ENCODE assay signal across 1 cellular context in the genomic region with DNA sequence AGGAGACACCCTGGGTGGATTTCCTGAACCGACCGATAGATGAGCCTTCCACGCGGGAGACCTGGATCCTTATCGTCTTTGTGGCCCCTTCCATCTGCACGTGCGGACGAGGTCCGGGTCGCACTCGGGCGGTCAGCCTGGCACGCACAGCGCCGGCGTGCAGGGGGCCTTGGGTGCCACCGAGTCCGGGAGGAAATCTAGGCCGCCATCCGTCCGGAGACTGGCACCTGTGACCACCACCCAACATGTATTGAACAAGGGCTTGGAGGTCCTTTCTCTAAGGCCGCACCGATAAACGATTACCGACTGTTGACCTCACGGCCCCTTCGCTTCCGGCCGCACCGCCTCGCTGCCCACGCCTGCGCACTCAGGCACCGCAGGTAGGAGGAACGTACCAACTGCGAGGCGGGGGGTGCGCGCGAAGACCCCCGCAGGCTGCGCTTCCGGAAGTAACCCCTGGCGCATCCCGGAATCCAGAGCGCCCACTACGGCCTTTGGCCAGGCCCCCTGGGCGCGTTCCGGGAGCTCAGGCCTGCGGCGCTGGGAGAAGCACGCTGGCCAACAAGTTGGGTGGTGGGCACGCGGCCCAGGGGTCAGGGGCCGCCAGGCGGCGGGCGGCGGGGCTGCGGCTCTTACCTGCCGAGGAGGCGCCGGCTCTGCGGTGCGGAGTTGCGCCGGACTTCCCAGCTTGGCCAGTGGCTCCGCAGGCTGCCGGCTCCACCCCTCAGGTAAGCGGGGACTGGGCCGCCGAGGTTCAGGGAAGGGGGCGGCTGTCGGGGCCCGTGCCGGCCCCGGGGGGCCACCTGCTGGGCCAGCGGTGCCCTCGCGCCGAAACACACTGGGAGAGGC.
TF ChIP-seq lines count a peak whose summit lies in the region.

A gene (minus strand): TSS at position 713 of the 849 bp plus-strand sequence. CDS start 28,249 bp downstream, outside the sequence.
A gene with protein sequence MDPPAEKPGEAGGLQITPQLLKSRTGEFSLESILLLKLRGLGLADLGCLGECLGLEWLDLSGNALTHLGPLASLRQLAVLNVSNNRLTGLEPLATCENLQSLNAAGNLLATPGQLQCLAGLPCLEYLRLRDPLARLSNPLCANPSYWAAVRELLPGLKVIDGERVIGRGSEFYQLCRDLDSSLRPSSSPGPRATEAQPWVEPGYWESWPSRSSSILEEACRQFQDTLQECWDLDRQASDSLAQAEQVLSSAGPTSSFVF (plus strand): TSS at position 523 of the 849 bp plus-strand sequence. CDS start 13,507 bp downstream, outside the sequence.

TF ChIP-seq in H1, 55 proteins besides CTCF, POLR2A, EP300 and RAD21:
- TF ChIP-seq, protein P1, sequence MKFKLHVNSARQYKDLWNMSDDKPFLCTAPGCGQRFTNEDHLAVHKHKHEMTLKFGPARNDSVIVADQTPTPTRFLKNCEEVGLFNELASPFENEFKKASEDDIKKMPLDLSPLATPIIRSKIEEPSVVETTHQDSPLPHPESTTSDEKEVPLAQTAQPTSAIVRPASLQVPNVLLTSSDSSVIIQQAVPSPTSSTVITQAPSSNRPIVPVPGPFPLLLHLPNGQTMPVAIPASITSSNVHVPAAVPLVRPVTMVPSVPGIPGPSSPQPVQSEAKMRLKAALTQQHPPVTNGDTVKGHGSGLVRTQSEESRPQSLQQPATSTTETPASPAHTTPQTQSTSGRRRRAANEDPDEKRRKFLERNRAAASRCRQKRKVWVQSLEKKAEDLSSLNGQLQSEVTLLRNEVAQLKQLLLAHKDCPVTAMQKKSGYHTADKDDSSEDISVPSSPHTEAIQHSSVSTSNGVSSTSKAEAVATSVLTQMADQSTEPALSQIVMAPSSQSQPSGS (IDR thresholded peaks at IDR 0.05; ENCODE audit: low read length): no peak
- TF ChIP-seq KDM4A (IDR thresholded peaks at IDR 0.05; ENCODE audit: low read depth, low read length, severe bottlenecking) (peak; percentile 37), EZH2 (IDR thresholded peaks at IDR 0.05; ENCODE audit: low read depth, low read length, severe bottlenecking) (no peak), JUND (IDR thresholded peaks at IDR 0.05; ENCODE audit: low read length) (peak; percentile 67), EGR1 (IDR thresholded peaks at IDR 0.05; ENCODE audit: borderline replicate concordance, low read depth, low read length) (no peak), BCL11A (IDR thresholded peaks at IDR 0.05; ENCODE audit: low read depth in 2 of 2, low read length in 2 of 2) (no peak), HDAC2 (IDR thresholded peaks at IDR 0.05; ENCODE audit: borderline replicate concordance in 1 of 2, low read depth in 2 of 2, low read length in 2 of 2) (no peak), JUN (IDR thresholded peaks at IDR 0.05; ENCODE audit: low read depth, low read length) (no peak), ASH2L (IDR thresholded peaks at IDR 0.05; ENCODE audit: low read length) (peak; percentile 75), TCF12 (IDR thresholded peaks at IDR 0.05; ENCODE audit: low read depth, low read length) (no peak), TAF1 (IDR thresholded peaks at IDR 0.05; ENCODE audit: low read depth, low read length) (0 out of 2 replicates have a peak, but pooled peaks have one; percentile 35), PHF8 (conservative IDR thresholded peaks at IDR 0.05; ENCODE audit: low read depth, low read length) (peak; percentile 51; the same call in 1 of the 2 replicates), CHD1 (IDR thresholded peaks at IDR 0.05; ENCODE audit: low read depth, low read length) (peak; percentile 74), SIRT6 (IDR thresholded peaks at IDR 0.05; ENCODE audit: low read length) (no peak), NRF1 (IDR thresholded peaks at IDR 0.05; ENCODE audit: low read depth, low read length) (peak; percentile 48)
- TF ChIP-seq, protein P2, sequence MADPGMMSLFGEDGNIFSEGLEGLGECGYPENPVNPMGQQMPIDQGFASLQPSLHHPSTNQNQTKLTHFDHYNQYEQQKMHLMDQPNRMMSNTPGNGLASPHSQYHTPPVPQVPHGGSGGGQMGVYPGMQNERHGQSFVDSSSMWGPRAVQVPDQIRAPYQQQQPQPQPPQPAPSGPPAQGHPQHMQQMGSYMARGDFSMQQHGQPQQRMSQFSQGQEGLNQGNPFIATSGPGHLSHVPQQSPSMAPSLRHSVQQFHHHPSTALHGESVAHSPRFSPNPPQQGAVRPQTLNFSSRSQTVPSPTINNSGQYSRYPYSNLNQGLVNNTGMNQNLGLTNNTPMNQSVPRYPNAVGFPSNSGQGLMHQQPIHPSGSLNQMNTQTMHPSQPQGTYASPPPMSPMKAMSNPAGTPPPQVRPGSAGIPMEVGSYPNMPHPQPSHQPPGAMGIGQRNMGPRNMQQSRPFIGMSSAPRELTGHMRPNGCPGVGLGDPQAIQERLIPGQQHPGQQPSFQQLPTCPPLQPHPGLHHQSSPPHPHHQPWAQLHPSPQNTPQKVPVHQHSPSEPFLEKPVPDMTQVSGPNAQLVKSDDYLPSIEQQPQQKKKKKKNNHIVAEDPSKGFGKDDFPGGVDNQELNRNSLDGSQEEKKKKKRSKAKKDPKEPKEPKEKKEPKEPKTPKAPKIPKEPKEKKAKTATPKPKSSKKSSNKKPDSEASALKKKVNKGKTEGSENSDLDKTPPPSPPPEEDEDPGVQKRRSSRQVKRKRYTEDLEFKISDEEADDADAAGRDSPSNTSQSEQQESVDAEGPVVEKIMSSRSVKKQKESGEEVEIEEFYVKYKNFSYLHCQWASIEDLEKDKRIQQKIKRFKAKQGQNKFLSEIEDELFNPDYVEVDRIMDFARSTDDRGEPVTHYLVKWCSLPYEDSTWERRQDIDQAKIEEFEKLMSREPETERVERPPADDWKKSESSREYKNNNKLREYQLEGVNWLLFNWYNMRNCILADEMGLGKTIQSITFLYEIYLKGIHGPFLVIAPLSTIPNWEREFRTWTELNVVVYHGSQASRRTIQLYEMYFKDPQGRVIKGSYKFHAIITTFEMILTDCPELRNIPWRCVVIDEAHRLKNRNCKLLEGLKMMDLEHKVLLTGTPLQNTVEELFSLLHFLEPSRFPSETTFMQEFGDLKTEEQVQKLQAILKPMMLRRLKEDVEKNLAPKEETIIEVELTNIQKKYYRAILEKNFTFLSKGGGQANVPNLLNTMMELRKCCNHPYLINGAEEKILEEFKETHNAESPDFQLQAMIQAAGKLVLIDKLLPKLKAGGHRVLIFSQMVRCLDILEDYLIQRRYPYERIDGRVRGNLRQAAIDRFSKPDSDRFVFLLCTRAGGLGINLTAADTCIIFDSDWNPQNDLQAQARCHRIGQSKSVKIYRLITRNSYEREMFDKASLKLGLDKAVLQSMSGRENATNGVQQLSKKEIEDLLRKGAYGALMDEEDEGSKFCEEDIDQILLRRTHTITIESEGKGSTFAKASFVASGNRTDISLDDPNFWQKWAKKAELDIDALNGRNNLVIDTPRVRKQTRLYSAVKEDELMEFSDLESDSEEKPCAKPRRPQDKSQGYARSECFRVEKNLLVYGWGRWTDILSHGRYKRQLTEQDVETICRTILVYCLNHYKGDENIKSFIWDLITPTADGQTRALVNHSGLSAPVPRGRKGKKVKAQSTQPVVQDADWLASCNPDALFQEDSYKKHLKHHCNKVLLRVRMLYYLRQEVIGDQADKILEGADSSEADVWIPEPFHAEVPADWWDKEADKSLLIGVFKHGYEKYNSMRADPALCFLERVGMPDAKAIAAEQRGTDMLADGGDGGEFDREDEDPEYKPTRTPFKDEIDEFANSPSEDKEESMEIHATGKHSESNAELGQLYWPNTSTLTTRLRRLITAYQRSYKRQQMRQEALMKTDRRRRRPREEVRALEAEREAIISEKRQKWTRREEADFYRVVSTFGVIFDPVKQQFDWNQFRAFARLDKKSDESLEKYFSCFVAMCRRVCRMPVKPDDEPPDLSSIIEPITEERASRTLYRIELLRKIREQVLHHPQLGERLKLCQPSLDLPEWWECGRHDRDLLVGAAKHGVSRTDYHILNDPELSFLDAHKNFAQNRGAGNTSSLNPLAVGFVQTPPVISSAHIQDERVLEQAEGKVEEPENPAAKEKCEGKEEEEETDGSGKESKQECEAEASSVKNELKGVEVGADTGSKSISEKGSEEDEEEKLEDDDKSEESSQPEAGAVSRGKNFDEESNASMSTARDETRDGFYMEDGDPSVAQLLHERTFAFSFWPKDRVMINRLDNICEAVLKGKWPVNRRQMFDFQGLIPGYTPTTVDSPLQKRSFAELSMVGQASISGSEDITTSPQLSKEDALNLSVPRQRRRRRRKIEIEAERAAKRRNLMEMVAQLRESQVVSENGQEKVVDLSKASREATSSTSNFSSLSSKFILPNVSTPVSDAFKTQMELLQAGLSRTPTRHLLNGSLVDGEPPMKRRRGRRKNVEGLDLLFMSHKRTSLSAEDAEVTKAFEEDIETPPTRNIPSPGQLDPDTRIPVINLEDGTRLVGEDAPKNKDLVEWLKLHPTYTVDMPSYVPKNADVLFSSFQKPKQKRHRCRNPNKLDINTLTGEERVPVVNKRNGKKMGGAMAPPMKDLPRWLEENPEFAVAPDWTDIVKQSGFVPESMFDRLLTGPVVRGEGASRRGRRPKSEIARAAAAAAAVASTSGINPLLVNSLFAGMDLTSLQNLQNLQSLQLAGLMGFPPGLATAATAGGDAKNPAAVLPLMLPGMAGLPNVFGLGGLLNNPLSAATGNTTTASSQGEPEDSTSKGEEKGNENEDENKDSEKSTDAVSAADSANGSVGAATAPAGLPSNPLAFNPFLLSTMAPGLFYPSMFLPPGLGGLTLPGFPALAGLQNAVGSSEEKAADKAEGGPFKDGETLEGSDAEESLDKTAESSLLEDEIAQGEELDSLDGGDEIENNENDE (IDR thresholded peaks at IDR 0.05; ENCODE audit: insufficient replicate concordance, low read length): no peak
- TF ChIP-seq, protein P3, sequence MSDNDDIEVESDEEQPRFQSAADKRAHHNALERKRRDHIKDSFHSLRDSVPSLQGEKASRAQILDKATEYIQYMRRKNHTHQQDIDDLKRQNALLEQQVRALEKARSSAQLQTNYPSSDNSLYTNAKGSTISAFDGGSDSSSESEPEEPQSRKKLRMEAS (IDR thresholded peaks at IDR 0.05): peak; percentile 76
- TF ChIP-seq, protein P4, sequence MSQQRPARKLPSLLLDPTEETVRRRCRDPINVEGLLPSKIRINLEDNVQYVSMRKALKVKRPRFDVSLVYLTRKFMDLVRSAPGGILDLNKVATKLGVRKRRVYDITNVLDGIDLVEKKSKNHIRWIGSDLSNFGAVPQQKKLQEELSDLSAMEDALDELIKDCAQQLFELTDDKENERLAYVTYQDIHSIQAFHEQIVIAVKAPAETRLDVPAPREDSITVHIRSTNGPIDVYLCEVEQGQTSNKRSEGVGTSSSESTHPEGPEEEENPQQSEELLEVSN (IDR thresholded peaks at IDR 0.05): peak; percentile 49
